ENCODE assay signal across 8 cellular contexts in the genomic region with DNA sequence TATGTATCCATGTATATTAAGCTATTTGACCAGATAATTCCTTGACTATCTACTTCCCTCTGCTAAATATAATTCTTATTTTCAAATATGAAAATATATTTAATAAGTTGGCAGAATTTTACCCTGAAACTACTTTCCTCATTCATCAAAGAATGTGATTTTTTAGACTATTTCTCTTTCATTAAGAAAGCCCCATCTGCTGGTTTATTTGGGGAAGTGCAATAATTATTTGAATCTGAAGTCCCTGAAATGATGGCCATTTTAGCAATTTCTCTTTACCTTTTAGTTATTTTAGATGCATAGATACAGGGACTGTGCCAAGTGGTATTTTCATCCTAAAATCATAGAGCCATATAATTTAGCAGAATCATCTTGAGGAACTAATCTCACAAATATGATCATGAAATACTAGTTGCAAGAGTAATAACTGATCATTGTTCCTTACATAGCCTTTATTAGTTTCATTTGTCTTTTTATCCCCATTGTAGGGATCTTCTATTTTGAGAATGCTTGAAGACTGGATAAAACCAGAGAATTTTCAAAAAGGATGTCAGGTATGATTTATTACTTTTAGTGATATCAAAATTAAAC. TPM values are rescaled to one million over a fixed set of nuclear protein-coding genes. Genes with fewer than 3 reads are reported as not detected.
DNase-seq lines count a peak whose midpoint lies in the region; ATAC-seq and TF ChIP-seq lines count a peak whose summit lies in the region.

No MANE protein-coding gene starts in this region.

- H3K4me3 ChIP-seq in GM23338 (no peak overlapping the region), epithelial cell of esophagus (ENCODE audit: low read length) (no peak overlapping the region), prostate gland (no peak overlapping the region)

- H2AFZ ChIP-seq in GM23338 = no peak overlapping the region

- H3K27ac ChIP-seq in GM23338 (ENCODE audit: low read depth) = no peak overlapping the region
- H3K27ac ChIP-seq in prostate gland = no peak overlapping the region

- no peak overlapping the region for H3K27ac Mint-ChIP-seq in GM23338

- H4K20me1 ChIP-seq in GM23338 (replicated peaks; ENCODE audit: insufficient read depth) = no peaks in the 10 kb centered on the region

- TF ChIP-seq CTCF in GM23338 (conservative IDR thresholded peaks at IDR 0.05; ENCODE audit: low read depth in 2 of 2) = peak in 1 of 2 experiments; percentile 71; a peak in 3 of 4 replicates
- peak; percentile 55 for TF ChIP-seq CTCF in epithelial cell of esophagus (IDR thresholded peaks at IDR 0.05; ENCODE audit: insufficient read depth, low read depth, low read length, missing control alignments)
- peak; percentile 22 to 66 (median 60) for TF ChIP-seq CTCF in prostate gland (IDR thresholded peaks at IDR 0.05)

- H3K9me3 Mint-ChIP-seq in GM23338 = no peaks in the 10 kb centered on the region

- H3F3A ChIP-seq in GM23338 (replicated peaks; ENCODE audit: low read depth) = no peaks in the 10 kb centered on the region

- no peak overlapping the region for H3K4me3 Mint-ChIP-seq in GM23338

- H3K27me3 ChIP-seq in GM23338 (ENCODE audit: insufficient read depth) (no peaks in the 10 kb centered on the region), prostate gland (replicated peaks; ENCODE audit: insufficient read depth) (no peaks in the 10 kb centered on the region)

- H3K79me2 ChIP-seq in GM23338 (replicated peaks; ENCODE audit: insufficient read depth) = no peaks in the 10 kb centered on the region

- ATAC-seq in GM23338 = no peak
- no peak for ATAC-seq in HG03469 (IDR thresholded peaks at IDR 0.05; ENCODE audit: unreplicated experiment)

- no peak for TF ChIP-seq POLR2A in prostate gland (IDR thresholded peaks at IDR 0.05)

- intact Hi-C loops in prostate gland (cut with DNase I) = loop anchor here (2.0 to 5.0 kb wide), 2 partner anchors 203 to 516 kb away; no protein-coding TSS in a partner anchor

- H3K36me3 Mint-ChIP-seq in GM23338 (ENCODE audit: low read depth) = no peaks in the 10 kb centered on the region

- H3K27me3 Mint-ChIP-seq in GM23338 (ENCODE audit: insufficient read depth, low read depth, poor library complexity) = peaks cover 3% of the 10 kb centered on the region

- H3K4me2 ChIP-seq in GM23338 = no peak overlapping the region

- no peaks in the 10 kb centered on the region for H3K4me1 ChIP-seq in GM23338 (ENCODE audit: insufficient read depth)
- H3K4me1 ChIP-seq in prostate gland (replicated peaks) = no peaks in the 10 kb centered on the region

- no peaks in the 10 kb centered on the region for H3K9me3 ChIP-seq in prostate gland

- DNase-seq in CD1c-positive myeloid dendritic cell (ENCODE audit: extremely low spot score) (peak; percentile 65), GM23338 (ENCODE audit: low spot score) (peak; percentile 69), RPMI8226 (peak; percentile 32), epithelial cell of esophagus (ENCODE audit: low read depth) (peak; percentile 37), prostate gland (ENCODE audit: low spot score) (no peak), NCI-H187 (lab: John Stamatoyannopoulos, UW) (no peak), cerebellar nuclear complex (lab: John Stamatoyannopoulos, UW) (no peak)

- peaks cover 3% of the 10 kb centered on the region; the same call in 2 of the 3 replicates for H3K4me1 Mint-ChIP-seq in GM23338

- no peaks in the 10 kb centered on the region for H3K9me2 ChIP-seq in GM23338 (ENCODE audit: insufficient read depth)

- H3K36me3 ChIP-seq in GM23338 (ENCODE audit: insufficient read depth) = no peaks in the 10 kb centered on the region
- no peaks in the 10 kb centered on the region for H3K36me3 ChIP-seq in prostate gland

TF ChIP-seq in GM23338, 12 proteins besides CTCF, POLR2A, EP300 and RAD21 (continues in another document):
- no peak for TF ChIP-seq ZNF114 (CRISPR knock-in tag; IDR thresholded peaks at IDR 0.05)
- no peak for TF ChIP-seq REST (IDR thresholded peaks at IDR 0.05; ENCODE audit: unreplicated experiment)
- TF ChIP-seq CREB1 (CRISPR knock-in tag; IDR thresholded peaks at IDR 0.05; ENCODE audit: low read depth) = no peak
- TF ChIP-seq EZH2phosphoT487 (IDR thresholded peaks at IDR 0.05; ENCODE audit: unreplicated experiment) = no peak
- no peak for TF ChIP-seq ETS1 (IDR thresholded peaks at IDR 0.05)

RNA-seq across cellular contexts. Expression of gene ENPEP, which starts 39.0 kb away (rescaled TPM):
- total RNA-seq in GM23338 (2014; rRNA removed; shearing (Covaris generic)) = 0.74 and 1.5 TPM in 2 replicates
- polyA plus RNA-seq in GM23338 (2016; fragmentation: Nextera tagmentation; extraction: Ambion mirVana) = 0.28 and 0.79 TPM in 2 replicates
- 1 to 10 TPM; 1.3 to 1.8 TPM for total RNA-seq in prostate gland

Comparison
In these comparisons a context has a peak if more than half of its experiments do, and no peak if none do; other contexts are left out.
1. DNase-seq: peak in CD1c-positive myeloid dendritic cell (single experiment), GM23338 (single experiment), RPMI8226 (single experiment) and epithelial cell of esophagus (single experiment); none in prostate gland (single experiment), NCI-H187 (0 of 2) and cerebellar nuclear complex (0 of 2).